ENCODE assay signal across 9 cellular contexts in the genomic region with DNA sequence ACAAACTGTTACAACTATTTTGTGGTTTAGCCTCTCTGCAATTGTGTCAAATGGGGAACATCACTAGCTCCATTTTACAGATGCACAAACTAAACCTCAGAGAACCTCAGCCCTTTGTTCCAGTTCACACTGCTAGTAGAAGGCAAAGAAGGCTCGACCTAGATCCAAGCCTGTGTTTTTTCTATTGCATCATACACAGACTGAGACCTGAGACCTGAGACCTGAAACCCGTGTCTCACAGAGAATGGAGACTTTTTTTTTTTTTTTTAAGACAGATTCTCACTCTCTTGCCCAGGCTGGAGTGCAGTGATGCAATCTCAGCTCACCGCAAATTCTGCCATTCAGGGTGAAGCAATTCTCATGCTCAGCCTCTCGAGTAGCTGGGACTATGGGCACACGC.
A peak's percentile ranks its signal among the peaks of the same experiment; 100 is the strongest.
DNase-seq lines count a peak whose midpoint lies in the region; ATAC-seq, FAIRE-seq and TF ChIP-seq lines count a peak whose summit lies in the region.
"Had no signal": no experiment of that assay in that cellular context is flagged by ENCODE, and none has a peak within 500 bp of the region (broad histone marks: within the 10 kb centered on the region; RNA-seq: fewer than 3 reads in every experiment).

No MANE protein-coding gene starts in this region.

- H3K4ac ChIP-seq in mesenchymal stem cell (ENCODE audit: low read depth in 1 of 2, low read length in 2 of 2) = no peak overlapping the region

- peak; percentile 88 for ATAC-seq in GM12878
- ATAC-seq in GM19397 (IDR thresholded peaks at IDR 0.05; ENCODE audit: unreplicated experiment) = no peak

- H3K9me3 ChIP-seq in GM12878 (replicated peaks; ENCODE audit: control insufficient read depth, insufficient read depth, low read length) (no peaks in the 10 kb centered on the region; the same call in 1 of the 3 replicates), mesenchymal stem cell (ENCODE audit: control insufficient read depth, low read length) (no peaks in the 10 kb centered on the region)

- H3K14ac ChIP-seq in mesenchymal stem cell (ENCODE audit: low read length in 2 of 2) = no peak overlapping the region

- SMC1A ChIA-PET in GM12878 (lab: Charles Lee; ENCODE audit: uncharacterized antibody, unreplicated experiment) = interaction anchor here (0.6 to 1.7 kb wide), 7 partner anchors 11 to 114 kb away, joined by 3 to 4 read pairs (median 3); no protein-coding TSS in a partner anchor

- BruUV-seq in GM12878 (replicated peaks; lab: Mats Ljungman, UMichigan) = no TSS peak

- RAD21 ChIA-PET in GM12878 (lab: Charles Lee; ENCODE audit: unreplicated experiment) = interaction anchor here (0.8 to 1.3 kb wide), 3 partner anchors 26 to 121 kb away, joined by 3 to 4 read pairs (median 3); a partner anchor contains a TSS

- in situ Hi-C loops in GM12878 (cut with MboI) = no loop called here

- H2BK12ac ChIP-seq in mesenchymal stem cell (ENCODE audit: low read length in 2 of 2) = no peak overlapping the region

- H4K8ac ChIP-seq in mesenchymal stem cell (ENCODE audit: low read length) = no peak overlapping the region

- POLR2A ChIA-PET in GM10248 (lab: Yijun Ruan, JAX) (no interaction called here), GM12878 (lab: Charles Lee) (interaction anchor here (0.5 kb wide), 1 partner anchor 129 kb away, joined by 4 read pairs; no protein-coding TSS in a partner anchor)

- WGBS in GM12878 (ENCODE audit: insufficient coverage, insufficient replicate concordance, low lambda C conversion rate, missing lambda C conversion rate) = 95% methylated on average over 5 of the region's 5 CpGs
- 93% methylated on average over 5 of the region's 5 CpGs for WGBS in mesenchymal stem cell

- H3K36me3 ChIP-seq in GM12878 (ENCODE audit: control insufficient read depth in 2 of 2, insufficient read depth in 2 of 2, low read length in 1 of 2) (peaks cover 0 to 2% of the 10 kb centered on the region in 2 experiments; a peak in 2 of 4 replicates), mesenchymal stem cell (ENCODE audit: control insufficient read depth in 1 of 2, insufficient read depth in 2 of 2, low read depth in 1 of 2, low read length in 2 of 2) (no peaks in the 10 kb centered on the region)

- peaks cover 8% of the 10 kb centered on the region; the same call in 1 of the 2 replicates for H3K4me1 ChIP-seq in GM12878 (ENCODE audit: control insufficient read depth, insufficient read depth, low read length)
- peaks cover 10% of the 10 kb centered on the region for H3K4me1 ChIP-seq in mesenchymal stem cell (ENCODE audit: control insufficient read depth, insufficient read depth, low read depth, low read length)

- H3K9ac ChIP-seq in GM12878 (ENCODE audit: control insufficient read depth, insufficient read depth, low read length) (no peak overlapping the region), mesenchymal stem cell (ENCODE audit: low read length) (no peak overlapping the region)

- TF ChIP-seq CTCF in GM10248 (IDR thresholded peaks at IDR 0.05; ENCODE audit: control extremely low read depth, extremely low read depth, low read depth, missing control alignments) = no peak
- no peak for TF ChIP-seq CTCF in GM20000 (IDR thresholded peaks at IDR 0.05; ENCODE audit: extremely low read depth, missing control alignments)
- TF ChIP-seq CTCF in HL-60 (IDR thresholded peaks at IDR 0.05; ENCODE audit: insufficient read depth, low read length) = no peak
- TF ChIP-seq CTCF in GM12878 (IDR thresholded peaks at IDR 0.05 in 2 of 3, conservative IDR thresholded peaks at IDR 0.05 in 1 of 3; ENCODE audit: control insufficient read depth in 2 of 3, extremely low read depth in 1 of 3, insufficient read depth in 1 of 3, low read depth in 3 of 3, low read length in 3 of 3) = no peak

- peaks cover 20% of the 10 kb centered on the region for H3K79me1 ChIP-seq in mesenchymal stem cell (replicated peaks; ENCODE audit: low read length, poor library complexity, severe bottlenecking)

- H3K27ac ChIP-seq in HL-60 (replicated peaks) = no peak overlapping the region
- no peak overlapping the region for H3K27ac ChIP-seq in GM12878 (ENCODE audit: control insufficient read depth, insufficient read depth)
- no peak overlapping the region for H3K27ac ChIP-seq in mesenchymal stem cell (ENCODE audit: low read length, poor library complexity, severe bottlenecking)

- H3K4me2 ChIP-seq in GM12878 (ENCODE audit: control insufficient read depth, insufficient read depth) (no peak overlapping the region), mesenchymal stem cell (ENCODE audit: low read length, poor library complexity, severe bottlenecking) (no peak overlapping the region)

- H2BK5ac ChIP-seq in mesenchymal stem cell (ENCODE audit: low read depth, low read length, poor library complexity, severe bottlenecking) = no peak overlapping the region

- H3K4me3 ChIP-seq in HL-60 (replicated peaks; ENCODE audit: insufficient read depth, low read length) (no peak overlapping the region), GM12878 (no peak overlapping the region), mesenchymal stem cell (ENCODE audit: insufficient read depth in 1 of 2, low read depth in 1 of 2, low read length in 2 of 2) (no peak overlapping the region)

- H2BK120ac ChIP-seq in mesenchymal stem cell (ENCODE audit: low read depth, low read length) = no peak overlapping the region

- TF ChIP-seq RAD21 in GM12878 (IDR thresholded peaks at IDR 0.05; ENCODE audit: insufficient read depth, low read depth, low read length) = no peak

- H2BK15ac ChIP-seq in mesenchymal stem cell (ENCODE audit: low read depth, poor library complexity, severe bottlenecking) = no peak overlapping the region

- no peak overlapping the region for H3K23ac ChIP-seq in mesenchymal stem cell (ENCODE audit: low read length in 2 of 2)

- H3K27me3 ChIP-seq in HL-60 (ENCODE audit: insufficient read depth, poor library complexity, severe bottlenecking) (no peaks in the 10 kb centered on the region), GM12878 (replicated peaks in 1 of 2; ENCODE audit: control insufficient read depth in 2 of 2, insufficient read depth in 2 of 2, low read length in 1 of 2) (no peaks in the 10 kb centered on the region), mesenchymal stem cell (ENCODE audit: control insufficient read depth in 1 of 2, insufficient read depth in 1 of 2, low read length in 2 of 2) (no peaks in the 10 kb centered on the region)

- no peak overlapping the region for H3K18ac ChIP-seq in mesenchymal stem cell (ENCODE audit: low read depth in 1 of 2, low read length in 2 of 2)

- CTCF ChIA-PET in GM10248 (lab: Yijun Ruan, JAX) (interaction anchor here (1.0 kb wide), 1 partner anchor 122 kb away, joined by 3 read pairs; no protein-coding TSS in a partner anchor), GM12878 (lab: Yijun Ruan, JAX) (interaction anchor here (0.6 kb wide), 1 partner anchor 25 kb away, joined by 4 read pairs; no protein-coding TSS in a partner anchor)

- H4K20me1 ChIP-seq in GM12878 (ENCODE audit: control insufficient read depth, insufficient read depth) = no peaks in the 10 kb centered on the region

- peak; percentile 38 for FAIRE-seq in GM12878 (lab: Jason Lieb, UNC)

- H3K79me2 ChIP-seq in GM12878 (ENCODE audit: control insufficient read depth, insufficient read depth, low read length) = no peaks in the 10 kb centered on the region; the same call in 1 of the 2 replicates

- intact Hi-C loops in GM12878 (cut with micrococcal nuclease; ENCODE audit: unreplicated experiment) = no loop called here

- no peak overlapping the region for H2AK5ac ChIP-seq in mesenchymal stem cell (ENCODE audit: low read length, severe bottlenecking)

- no peak overlapping the region for H4K91ac ChIP-seq in mesenchymal stem cell (ENCODE audit: low read length)

- TF ChIP-seq EP300 in GM12878 (IDR thresholded peaks at IDR 0.05; ENCODE audit: borderline replicate concordance in 1 of 2, control insufficient read depth in 1 of 2, low read depth in 2 of 2, low read length in 2 of 2) = no peak

- no peak for TF ChIP-seq POLR2A in GM12878 (IDR thresholded peaks at IDR 0.05; ENCODE audit: low read depth, low read length)

- H2AFZ ChIP-seq in GM12878 (ENCODE audit: control insufficient read depth, low read depth, low read length) = no peak overlapping the region
- no peak overlapping the region for H2AFZ ChIP-seq in mesenchymal stem cell (ENCODE audit: low read depth, low read length)

- DNase-seq in GM10248 (ENCODE audit: extremely low spot score) (peak; percentile 41), GM20000 (ENCODE audit: low spot score) (peak; percentile 29), HL-60 (ENCODE audit: low read depth in 1 of 2, low spot score in 1 of 2) (peak; percentile 50 to 80), GM12878 (ENCODE audit: low read depth, low spot score) (peak; percentile 25), mesenchymal stem cell (no peak), foreskin melanocyte (no peak), NCI-H226 (no peak)
- DNase-seq: cortex of kidney had no signal

TF ChIP-seq in GM12878, 131 proteins besides CTCF, POLR2A, EP300 and RAD21 (continues in another document):
- TF ChIP-seq GATAD2B (conservative IDR thresholded peaks at IDR 0.05; ENCODE audit: low read depth) (no peak), GABPA (IDR thresholded peaks at IDR 0.05; ENCODE audit: low read depth) (no peak), RUNX3 (IDR thresholded peaks at IDR 0.05; ENCODE audit: low read length) (peak; percentile 37), IKZF1 (conservative IDR thresholded peaks at IDR 0.05) (no peak), LARP7 (IDR thresholded peaks at IDR 0.05) (no peak), ATF7 (IDR thresholded peaks at IDR 0.05; ENCODE audit: low read depth) (peak; percentile 64), TBL1XR1 (IDR thresholded peaks at IDR 0.05; ENCODE audit: low read depth, low read length) (no peak)
- TF ChIP-seq, protein P1, sequence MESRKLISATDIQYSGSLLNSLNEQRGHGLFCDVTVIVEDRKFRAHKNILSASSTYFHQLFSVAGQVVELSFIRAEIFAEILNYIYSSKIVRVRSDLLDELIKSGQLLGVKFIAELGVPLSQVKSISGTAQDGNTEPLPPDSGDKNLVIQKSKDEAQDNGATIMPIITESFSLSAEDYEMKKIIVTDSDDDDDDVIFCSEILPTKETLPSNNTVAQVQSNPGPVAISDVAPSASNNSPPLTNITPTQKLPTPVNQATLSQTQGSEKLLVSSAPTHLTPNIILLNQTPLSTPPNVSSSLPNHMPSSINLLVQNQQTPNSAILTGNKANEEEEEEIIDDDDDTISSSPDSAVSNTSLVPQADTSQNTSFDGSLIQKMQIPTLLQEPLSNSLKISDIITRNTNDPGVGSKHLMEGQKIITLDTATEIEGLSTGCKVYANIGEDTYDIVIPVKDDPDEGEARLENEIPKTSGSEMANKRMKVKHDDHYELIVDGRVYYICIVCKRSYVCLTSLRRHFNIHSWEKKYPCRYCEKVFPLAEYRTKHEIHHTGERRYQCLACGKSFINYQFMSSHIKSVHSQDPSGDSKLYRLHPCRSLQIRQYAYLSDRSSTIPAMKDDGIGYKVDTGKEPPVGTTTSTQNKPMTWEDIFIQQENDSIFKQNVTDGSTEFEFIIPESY (IDR thresholded peaks at IDR 0.05) = no peak

Comparison
In these comparisons a context has a peak if more than half of its experiments do, and no peak if none do; other contexts are left out.
1. DNase-seq: peak in GM10248 (single experiment), GM20000 (single experiment), HL-60 (2 of 2) and GM12878 (single experiment); none in mesenchymal stem cell (single experiment), foreskin melanocyte (single experiment) and NCI-H226 (single experiment).